24 cellular contexts compared by ENCODE assay signal in genomic region chr2:100619951-100620350, GRCh38. TPM values are rescaled to one million over a fixed set of nuclear protein-coding genes. Genes with fewer than 3 reads are reported as not detected.
DNase-seq lines count a peak whose midpoint lies in the region; ATAC-seq and TF ChIP-seq lines count a peak whose summit lies in the region.
"Had no signal": no experiment of that assay in that cellular context is flagged by ENCODE, and none has a peak within 500 bp of the region (broad histone marks: within the 10 kb centered on the region; RNA-seq: fewer than 3 reads in every experiment).

No MANE protein-coding gene starts in this region.

- no peak overlapping the region for H3T11ph ChIP-seq in H9 (ENCODE audit: low read length)

- intact Hi-C loops in esophagus muscularis mucosa (cut with DNase I), result no loop called here

- H3K79me2 ChIP-seq in H9 (ENCODE audit: insufficient read depth, low read length) (no peaks in the 10 kb centered on the region), GM23338 (replicated peaks; ENCODE audit: insufficient read depth) (no peaks in the 10 kb centered on the region)

- H3K27ac ChIP-seq in H9 (ENCODE audit: insufficient read length, low read depth, low read length) (no peak overlapping the region), esophagus muscularis mucosa (replicated peaks in 1 of 4) (no peak overlapping the region), GM23338 (ENCODE audit: low read depth) (no peak overlapping the region)
- H3K27ac ChIP-seq: A549; BLaER1 treated with 17β-estradiol and CSF1 and Interleukin-3, amounts not matched to agents 10 nM and 100 nM had no signal

- no peak overlapping the region for H3K4ac ChIP-seq in H9 (ENCODE audit: low read depth, low read length)

- no peak overlapping the region for H4K5ac ChIP-seq in H9 (ENCODE audit: insufficient read length, low read depth, low read length)

- H3K9me3 Mint-ChIP-seq in H9 (peaks cover 8 to 13% of the 10 kb centered on the region in 2 experiments; a peak in 4 of 5 replicates), nephron progenitor cell (peaks cover 17% of the 10 kb centered on the region), GM23338 (peaks cover 15% of the 10 kb centered on the region; the same call in 2 of the 3 replicates)
- H3K9me3 Mint-ChIP-seq: CD4-positive, alpha-beta T cell had no signal

- no peak overlapping the region for H2BK5ac ChIP-seq in H9 (ENCODE audit: insufficient read length, low read length)

- no peaks in the 10 kb centered on the region for H3K23me2 ChIP-seq in H9 (ENCODE audit: insufficient read length, low read depth, low read length, poor library complexity, severe bottlenecking)

- H3K27me3 Mint-ChIP-seq in H9 (ENCODE audit: low read depth), result no peaks in the 10 kb centered on the region; the same call in none of the 2 replicates
- H3K27me3 Mint-ChIP-seq in nephron progenitor cell (ENCODE audit: low read depth, poor library complexity), result peaks cover 27% of the 10 kb centered on the region
- peaks cover 5% of the 10 kb centered on the region for H3K27me3 Mint-ChIP-seq in GM23338 (ENCODE audit: insufficient read depth, low read depth, poor library complexity)
- H3K27me3 Mint-ChIP-seq: CD4-positive, alpha-beta T cell had no signal

- H2BK120ac ChIP-seq in H9 (ENCODE audit: low read depth, low read length, poor library complexity, severe bottlenecking), result no peak overlapping the region

- no peak overlapping the region for H3K56ac ChIP-seq in H9 (ENCODE audit: insufficient read length, low read depth, low read length)

- no peak overlapping the region for H3K23ac ChIP-seq in H9 (ENCODE audit: insufficient read length, low read depth, low read length)

- H3K9ac ChIP-seq in H9 (ENCODE audit: extremely low read depth, insufficient read length, low read length), result no peak overlapping the region
- H3K9ac ChIP-seq: BLaER1 treated with 17β-estradiol and CSF1 and Interleukin-3, amounts not matched to agents 10 nM and 100 nM had no signal

- no peaks in the 10 kb centered on the region for H3K79me1 ChIP-seq in H9 (ENCODE audit: insufficient read depth, low read depth, low read length, poor library complexity, severe bottlenecking)

- H4K20me1 ChIP-seq in H9 (ENCODE audit: control insufficient read depth, insufficient read depth, insufficient read length) (no peaks in the 10 kb centered on the region), GM23338 (replicated peaks; ENCODE audit: insufficient read depth) (no peaks in the 10 kb centered on the region)
- H4K20me1 ChIP-seq: BLaER1 treated with 17β-estradiol and CSF1 and Interleukin-3, amounts not matched to agents 10 nM and 100 nM had no signal

- H3F3A ChIP-seq in GM23338 (replicated peaks; ENCODE audit: low read depth), result no peaks in the 10 kb centered on the region

- peaks cover 0 to 4% (median 0%) of the 10 kb centered on the region in 3 experiments; a peak in 2 of 7 replicates for H3K36me3 Mint-ChIP-seq in H9 (ENCODE audit: insufficient read depth in 1 of 3, low read depth in 3 of 3)
- H3K36me3 Mint-ChIP-seq in nephron progenitor cell (ENCODE audit: low read depth), result no peaks in the 10 kb centered on the region
- 0 out of 3 replicates have a peak, but pooled peaks cover 3% of the 10 kb centered on the region for H3K36me3 Mint-ChIP-seq in GM23338 (ENCODE audit: low read depth)
- H3K36me3 Mint-ChIP-seq: CD14-positive monocyte had no signal

- H3K14ac ChIP-seq in H9 (ENCODE audit: insufficient read depth, low read length), result no peak overlapping the region

- H3K4me2 ChIP-seq in H9 (ENCODE audit: insufficient read depth, insufficient read length, low read length) (no peak overlapping the region), GM23338 (no peak overlapping the region)
- H3K4me2 ChIP-seq: A549; BLaER1 treated with 17β-estradiol and CSF1 and Interleukin-3, amounts not matched to agents 10 nM and 100 nM had no signal

- H3K27me3 ChIP-seq in H9 (ENCODE audit: insufficient read depth, low read length), result no peaks in the 10 kb centered on the region
- no peaks in the 10 kb centered on the region for H3K27me3 ChIP-seq in esophagus muscularis mucosa
- no peaks in the 10 kb centered on the region for H3K27me3 ChIP-seq in GM23338 (ENCODE audit: insufficient read depth)
- H3K27me3 ChIP-seq: BE2C; BLaER1 treated with 17β-estradiol and CSF1 and Interleukin-3, amounts not matched to agents 10 nM and 100 nM had no signal

- no peaks in the 10 kb centered on the region for H3K4me1 ChIP-seq in H9 (ENCODE audit: insufficient read depth, low read length)
- H3K4me1 ChIP-seq in esophagus muscularis mucosa, result no peaks in the 10 kb centered on the region
- H3K4me1 ChIP-seq in GM23338 (ENCODE audit: insufficient read depth), result no peaks in the 10 kb centered on the region
- H3K4me1 ChIP-seq: A549; BE2C; BLaER1 treated with 17β-estradiol and CSF1 and Interleukin-3, amounts not matched to agents 10 nM and 100 nM had no signal

- H2BK12ac ChIP-seq in H9 (ENCODE audit: insufficient read length, low read depth, low read length), result no peak overlapping the region

- H3K9me2 ChIP-seq in GM23338 (ENCODE audit: insufficient read depth), result no peaks in the 10 kb centered on the region

- no peak overlapping the region for H4K91ac ChIP-seq in H9 (ENCODE audit: insufficient read length, low read depth, low read length)

- TF ChIP-seq POLR2A in esophagus muscularis mucosa (IDR thresholded peaks at IDR 0.05; ENCODE audit: low read depth), result no peak

- no peak for TF ChIP-seq EP300 in esophagus muscularis mucosa (IDR thresholded peaks at IDR 0.05)

- H3K27ac Mint-ChIP-seq in H9, result no peak overlapping the region
- H3K27ac Mint-ChIP-seq in nephron progenitor cell, result no peak overlapping the region
- H3K27ac Mint-ChIP-seq in GM23338, result no peak overlapping the region
- H3K27ac Mint-ChIP-seq: CD4-positive, alpha-beta T cell; CD8-positive, alpha-beta memory T cell had no signal

- ATAC-seq in GM23338, result no peak
- ATAC-seq: A549, GM12878, HCT116 had no signal

- H2AK5ac ChIP-seq in H9 (ENCODE audit: insufficient read length, low read length), result no peak overlapping the region

- WGBS in H9 (ENCODE audit: extremely low coverage, insufficient read length, low lambda C conversion rate), result no CpG with 5 or more reads among the region's 6 CpGs
- 78% methylated on average over 6 of the region's 6 CpGs for WGBS in esophagus muscularis mucosa

- H3K4me1 Mint-ChIP-seq in H9 (no peaks in the 10 kb centered on the region), nephron progenitor cell (no peaks in the 10 kb centered on the region), GM23338 (no peaks in the 10 kb centered on the region)
- H3K4me1 Mint-ChIP-seq: CD14-positive monocyte; CD8-positive, alpha-beta memory T cell had no signal

- H2AFZ ChIP-seq in H9 (ENCODE audit: low read length) (no peak overlapping the region), GM23338 (no peak overlapping the region)

- no peak overlapping the region for H3K18ac ChIP-seq in H9 (ENCODE audit: insufficient read length, low read depth, low read length)

- TF ChIP-seq CTCF in H9 (conservative IDR thresholded peaks at IDR 0.05) (no peak), esophagus muscularis mucosa (IDR thresholded peaks at IDR 0.05) (no peak), nephron progenitor cell (IDR thresholded peaks at IDR 0.05) (no peak), GM23338 (conservative IDR thresholded peaks at IDR 0.05; ENCODE audit: low read depth in 2 of 2) (no peak)

- DNase-seq in activated CD8-positive, alpha-beta memory T cell treated with anti-CD3 and anti-CD28 coated beads for 24 hours, result peak; percentile 19
- DNase-seq in activated CD8-positive, alpha-beta memory T cell treated with anti-CD3 and anti-CD28 coated beads, Interleukin-2, amount 50 U/mL, for 4 hours, result no peak
- peak; percentile 2 for DNase-seq in H9
- peak; percentile 47 for DNase-seq in esophagus muscularis mucosa (ENCODE audit: extremely low spot score)
- peak; percentile 69 for DNase-seq in mesenteric fat pad (ENCODE audit: low spot score)
- no peak for DNase-seq in nephron progenitor cell
- no peak for DNase-seq in GM23338 (ENCODE audit: low spot score)
- DNase-seq in stimulated activated CD4-positive, alpha-beta T cell treated with anti-CD3 and anti-CD28 coated beads, Interleukin-2, amount 100 ng/mL, for 24 hours, result no peak
- DNase-seq: 8988T; ACHN; AML-193; BE2C; CD4-positive, alpha-beta T cell; CD8-positive, alpha-beta memory T cell; DMS 273 treated with DMSO at 0.1 percent for 48 hours; DMS79; EL; GDM1; H7 had no signal

- H3K36me3 ChIP-seq in esophagus muscularis mucosa (no peaks in the 10 kb centered on the region), GM23338 (ENCODE audit: insufficient read depth) (no peaks in the 10 kb centered on the region)
- H3K36me3 ChIP-seq: BE2C; BLaER1 treated with 17β-estradiol and CSF1 and Interleukin-3, amounts not matched to agents 10 nM and 100 nM had no signal

- H3K9me3 ChIP-seq in H9 (ENCODE audit: control insufficient read depth, low read depth, low read length) (no peaks in the 10 kb centered on the region), esophagus muscularis mucosa (peaks cover 0 to 4% (median 0%) of the 10 kb centered on the region in 4 donors)
- H3K9me3 ChIP-seq: BE2C had no signal

- no peak overlapping the region for H3K4me3 ChIP-seq in esophagus muscularis mucosa
- H3K4me3 ChIP-seq in GM23338, result no peak overlapping the region
- H3K4me3 ChIP-seq: A549; BLaER1 treated with 17β-estradiol and CSF1 and Interleukin-3, amounts not matched to agents 10 nM and 100 nM; GM12878 had no signal

- H3K4me3 Mint-ChIP-seq in H9 (no peak overlapping the region), nephron progenitor cell (no peak overlapping the region), GM23338 (no peak overlapping the region)
- H3K4me3 Mint-ChIP-seq: CD14-positive monocyte; CD4-positive, alpha-beta T cell; CD8-positive, alpha-beta memory T cell had no signal

- no peak overlapping the region for H2BK15ac ChIP-seq in H9 (ENCODE audit: low read depth, low read length)

- H2BK20ac ChIP-seq in H9 (ENCODE audit: low read depth, low read length, poor library complexity, severe bottlenecking), result no peak overlapping the region

- H4K8ac ChIP-seq in H9 (replicated peaks; ENCODE audit: insufficient read length, low read depth, low read length), result no peak overlapping the region

TF ChIP-seq in GM23338, 12 proteins besides CTCF, POLR2A, EP300 and RAD21:
- no peak for TF ChIP-seq CREB1 (CRISPR knock-in tag; IDR thresholded peaks at IDR 0.05; ENCODE audit: low read depth)

RNA-seq across cellular contexts. Expression of gene PDCL3, which starts 57.2 kb away (rescaled TPM):
- total RNA-seq in H9 (2021), result 39.4 and 43.3 TPM in 2 replicates
- total RNA-seq in esophagus muscularis mucosa, result 10 to 100 TPM; 46.3 to 82.6 (median 61.3) TPM
- total RNA-seq in mesenteric fat pad, result 21.6 TPM
- 25.0 and 28.1 TPM in 2 replicates for total RNA-seq in GM23338 (2014; rRNA removed; shearing (Covaris generic))
- 59.2 and 72.4 TPM in 2 replicates for polyA plus RNA-seq in GM23338 (2016; fragmentation: Nextera tagmentation; extraction: Ambion mirVana)

Comparison
In these comparisons a context has a peak if more than half of its experiments do, and no peak if none do; other contexts are left out.
1. DNase-seq: peak in activated CD8-positive, alpha-beta memory T cell treated with anti-CD3 and anti-CD28 coated beads for 24 hours (single experiment), H9 (single experiment), esophagus muscularis mucosa (single experiment) and mesenteric fat pad (single experiment); none in activated CD8-positive, alpha-beta memory T cell treated with anti-CD3 and anti-CD28 coated beads, Interleukin-2, amount 50 U/mL, for 4 hours (single experiment), nephron progenitor cell (single experiment), GM23338 (single experiment) and stimulated activated CD4-positive, alpha-beta T cell treated with anti-CD3 and anti-CD28 coated beads, Interleukin-2, amount 100 ng/mL, for 24 hours (0 of 2).